ENCODE assay signal across 15 cellular contexts in the genomic region with DNA sequence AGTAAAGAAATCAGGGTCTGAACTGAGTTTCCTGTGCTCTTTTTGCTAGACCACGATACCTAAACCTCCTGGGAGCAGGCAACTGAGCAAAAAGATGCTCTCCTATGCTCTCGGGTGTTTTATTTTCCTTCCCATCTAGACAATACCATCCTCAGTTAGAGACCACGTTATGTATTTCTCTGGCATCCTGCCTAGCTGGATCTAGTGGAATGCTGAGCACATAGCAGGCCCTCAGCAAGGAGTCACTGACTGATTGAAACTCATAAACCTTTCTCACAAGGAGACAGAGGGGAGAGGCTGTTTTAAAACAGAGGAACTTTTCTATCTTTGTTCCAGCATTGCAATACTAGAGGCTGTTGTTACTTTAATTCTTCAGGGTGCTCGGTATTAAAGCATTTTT.
DNase-seq lines count a peak whose midpoint lies in the region; ATAC-seq and TF ChIP-seq lines count a peak whose summit lies in the region.
"Had no signal": no experiment of that assay in that cellular context is flagged by ENCODE, and none has a peak within 500 bp of the region (broad histone marks: within the 10 kb centered on the region; RNA-seq: fewer than 3 reads in every experiment).

No MANE protein-coding gene starts in this region.

- H3K36me3 Mint-ChIP-seq in osteocyte (ENCODE audit: unreplicated experiment) = no peaks in the 10 kb centered on the region
- H3K36me3 Mint-ChIP-seq: activated naive CD8-positive, alpha-beta T cell; naive thymus-derived CD8-positive, alpha-beta T cell had no signal

- TF ChIP-seq CTCF in fibroblast of pulmonary artery (IDR thresholded peaks at IDR 0.05; ENCODE audit: low read length, missing control alignments) (no peak), osteocyte (IDR thresholded peaks at IDR 0.05) (no peak)

- no peak for ATAC-seq in GM18868 (IDR thresholded peaks at IDR 0.05; ENCODE audit: unreplicated experiment)
- ATAC-seq: naive thymus-derived CD8-positive, alpha-beta T cell had no signal

- H3K9me3 Mint-ChIP-seq in osteocyte (ENCODE audit: unreplicated experiment) = no peaks in the 10 kb centered on the region
- H3K9me3 Mint-ChIP-seq: CD4-positive, alpha-beta T cell had no signal

- no peak overlapping the region for H3K4me3 Mint-ChIP-seq in osteocyte (ENCODE audit: unreplicated experiment)
- H3K4me3 Mint-ChIP-seq: activated naive CD8-positive, alpha-beta T cell; CD4-positive, alpha-beta T cell; naive thymus-derived CD8-positive, alpha-beta T cell; stimulated activated naive CD8-positive, alpha-beta T cell treated with anti-CD3 and anti-CD28 coated beads, Interleukin-15, amount 100 ng/mL, for 72 hours had no signal

- no peak overlapping the region for H3K4me3 ChIP-seq in fibroblast of pulmonary artery (replicated peaks; ENCODE audit: low read depth, low read length)

- H3K27ac Mint-ChIP-seq in osteocyte (ENCODE audit: unreplicated experiment) = peak overlapping the region; percentile 95
- H3K27ac Mint-ChIP-seq: activated naive CD8-positive, alpha-beta T cell; CD4-positive, alpha-beta T cell; naive thymus-derived CD8-positive, alpha-beta T cell had no signal

- H3K4me1 Mint-ChIP-seq in osteocyte (ENCODE audit: unreplicated experiment) = peaks cover 39% of the 10 kb centered on the region

- no peaks in the 10 kb centered on the region for H3K27me3 Mint-ChIP-seq in osteocyte (ENCODE audit: unreplicated experiment)
- H3K27me3 Mint-ChIP-seq: activated naive CD8-positive, alpha-beta T cell; CD4-positive, alpha-beta T cell; stimulated activated naive CD8-positive, alpha-beta T cell treated with anti-CD3 and anti-CD28 coated beads, Interleukin-15, amount 100 ng/mL, for 72 hours had no signal

- DNase-seq in ELR (ENCODE audit: low read depth) (peak; percentile 62), RPMI7951 (ENCODE audit: low read depth) (peak; percentile 3), fibroblast of pulmonary artery (ENCODE audit: low read depth) (peak; percentile 54), osteocyte (ENCODE audit: extremely low spot score, unreplicated experiment) (no peak), activated gamma-delta T cell (lab: John Stamatoyannopoulos, UW) (no peak), SW480 (ENCODE audit: low spot score) (no peak), medulla oblongata (ENCODE audit: extremely low spot score) (no peak)
- DNase-seq: CD4-positive, alpha-beta T cell; cortex of kidney; kidney; NCI-H524 treated with DMSO at 0.1 percent for 48 hours; stimulated activated naive CD8-positive, alpha-beta T cell treated with anti-CD3 and anti-CD28 coated beads, Interleukin-15, amount 100 ng/mL, for 72 hours had no signal

Comparison
In these comparisons a context has a peak if more than half of its experiments do, and no peak if none do; other contexts are left out.
1. DNase-seq: peak in ELR (single experiment), RPMI7951 (single experiment) and fibroblast of pulmonary artery (single experiment); none in osteocyte (single experiment), activated gamma-delta T cell (single experiment), SW480 (single experiment) and medulla oblongata (single experiment).